ENCODE assay signal across 1 cellular context in the genomic region with DNA sequence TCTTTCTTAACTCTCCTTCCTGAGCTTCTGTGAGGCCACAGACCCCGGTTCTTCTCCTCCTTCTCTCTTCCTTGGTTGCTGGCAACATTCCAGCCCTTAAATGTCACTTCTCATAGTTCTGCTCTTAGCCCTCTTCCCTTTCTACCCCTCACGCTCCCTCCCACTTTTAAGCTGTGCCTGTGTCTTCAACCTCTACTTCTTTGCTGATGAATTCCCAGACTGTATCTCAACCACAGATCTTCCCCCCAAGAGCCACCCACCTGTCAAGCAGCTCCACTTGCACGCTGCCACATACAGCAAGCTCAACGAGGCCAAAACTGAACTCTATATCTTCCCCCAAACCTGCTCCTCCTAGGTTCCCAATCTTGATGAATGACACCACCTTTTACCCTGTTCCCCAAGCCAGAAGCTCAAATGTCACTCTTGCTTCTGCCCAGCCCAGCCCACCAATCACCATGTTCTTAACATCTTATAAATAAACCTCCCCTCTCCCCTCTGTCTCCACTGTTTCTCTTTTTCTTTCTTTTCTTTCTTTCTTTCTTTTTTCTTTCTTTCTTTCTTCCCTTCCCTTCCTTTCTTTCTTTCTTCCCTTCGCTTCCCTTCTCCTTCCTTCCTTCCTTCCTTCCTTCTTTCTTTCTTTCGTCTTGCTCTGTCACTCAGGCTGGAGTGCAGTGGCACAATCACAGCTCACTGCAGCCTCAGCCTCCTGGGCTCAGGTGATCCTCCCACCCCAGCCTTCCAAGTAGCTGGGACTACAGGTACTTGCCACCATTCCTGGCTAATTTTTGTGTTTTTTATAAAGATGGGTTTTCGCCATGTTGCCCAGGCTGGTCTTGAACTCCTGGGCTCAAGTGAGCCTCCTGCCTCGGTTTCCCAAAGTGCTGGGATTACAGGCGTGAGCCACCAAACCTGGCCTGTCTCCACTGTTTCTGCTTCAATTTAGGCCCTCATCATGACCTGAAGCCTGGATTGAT.
A peak's percentile ranks its signal among the peaks of the same experiment; 100 is the strongest.
TF ChIP-seq lines count a peak whose summit lies in the region.

No MANE protein-coding gene starts in this region.

TF ChIP-seq in K562, 482 proteins besides CTCF, POLR2A, EP300 and RAD21 (continued from another document and continues in another):
- TF ChIP-seq, protein P1, sequence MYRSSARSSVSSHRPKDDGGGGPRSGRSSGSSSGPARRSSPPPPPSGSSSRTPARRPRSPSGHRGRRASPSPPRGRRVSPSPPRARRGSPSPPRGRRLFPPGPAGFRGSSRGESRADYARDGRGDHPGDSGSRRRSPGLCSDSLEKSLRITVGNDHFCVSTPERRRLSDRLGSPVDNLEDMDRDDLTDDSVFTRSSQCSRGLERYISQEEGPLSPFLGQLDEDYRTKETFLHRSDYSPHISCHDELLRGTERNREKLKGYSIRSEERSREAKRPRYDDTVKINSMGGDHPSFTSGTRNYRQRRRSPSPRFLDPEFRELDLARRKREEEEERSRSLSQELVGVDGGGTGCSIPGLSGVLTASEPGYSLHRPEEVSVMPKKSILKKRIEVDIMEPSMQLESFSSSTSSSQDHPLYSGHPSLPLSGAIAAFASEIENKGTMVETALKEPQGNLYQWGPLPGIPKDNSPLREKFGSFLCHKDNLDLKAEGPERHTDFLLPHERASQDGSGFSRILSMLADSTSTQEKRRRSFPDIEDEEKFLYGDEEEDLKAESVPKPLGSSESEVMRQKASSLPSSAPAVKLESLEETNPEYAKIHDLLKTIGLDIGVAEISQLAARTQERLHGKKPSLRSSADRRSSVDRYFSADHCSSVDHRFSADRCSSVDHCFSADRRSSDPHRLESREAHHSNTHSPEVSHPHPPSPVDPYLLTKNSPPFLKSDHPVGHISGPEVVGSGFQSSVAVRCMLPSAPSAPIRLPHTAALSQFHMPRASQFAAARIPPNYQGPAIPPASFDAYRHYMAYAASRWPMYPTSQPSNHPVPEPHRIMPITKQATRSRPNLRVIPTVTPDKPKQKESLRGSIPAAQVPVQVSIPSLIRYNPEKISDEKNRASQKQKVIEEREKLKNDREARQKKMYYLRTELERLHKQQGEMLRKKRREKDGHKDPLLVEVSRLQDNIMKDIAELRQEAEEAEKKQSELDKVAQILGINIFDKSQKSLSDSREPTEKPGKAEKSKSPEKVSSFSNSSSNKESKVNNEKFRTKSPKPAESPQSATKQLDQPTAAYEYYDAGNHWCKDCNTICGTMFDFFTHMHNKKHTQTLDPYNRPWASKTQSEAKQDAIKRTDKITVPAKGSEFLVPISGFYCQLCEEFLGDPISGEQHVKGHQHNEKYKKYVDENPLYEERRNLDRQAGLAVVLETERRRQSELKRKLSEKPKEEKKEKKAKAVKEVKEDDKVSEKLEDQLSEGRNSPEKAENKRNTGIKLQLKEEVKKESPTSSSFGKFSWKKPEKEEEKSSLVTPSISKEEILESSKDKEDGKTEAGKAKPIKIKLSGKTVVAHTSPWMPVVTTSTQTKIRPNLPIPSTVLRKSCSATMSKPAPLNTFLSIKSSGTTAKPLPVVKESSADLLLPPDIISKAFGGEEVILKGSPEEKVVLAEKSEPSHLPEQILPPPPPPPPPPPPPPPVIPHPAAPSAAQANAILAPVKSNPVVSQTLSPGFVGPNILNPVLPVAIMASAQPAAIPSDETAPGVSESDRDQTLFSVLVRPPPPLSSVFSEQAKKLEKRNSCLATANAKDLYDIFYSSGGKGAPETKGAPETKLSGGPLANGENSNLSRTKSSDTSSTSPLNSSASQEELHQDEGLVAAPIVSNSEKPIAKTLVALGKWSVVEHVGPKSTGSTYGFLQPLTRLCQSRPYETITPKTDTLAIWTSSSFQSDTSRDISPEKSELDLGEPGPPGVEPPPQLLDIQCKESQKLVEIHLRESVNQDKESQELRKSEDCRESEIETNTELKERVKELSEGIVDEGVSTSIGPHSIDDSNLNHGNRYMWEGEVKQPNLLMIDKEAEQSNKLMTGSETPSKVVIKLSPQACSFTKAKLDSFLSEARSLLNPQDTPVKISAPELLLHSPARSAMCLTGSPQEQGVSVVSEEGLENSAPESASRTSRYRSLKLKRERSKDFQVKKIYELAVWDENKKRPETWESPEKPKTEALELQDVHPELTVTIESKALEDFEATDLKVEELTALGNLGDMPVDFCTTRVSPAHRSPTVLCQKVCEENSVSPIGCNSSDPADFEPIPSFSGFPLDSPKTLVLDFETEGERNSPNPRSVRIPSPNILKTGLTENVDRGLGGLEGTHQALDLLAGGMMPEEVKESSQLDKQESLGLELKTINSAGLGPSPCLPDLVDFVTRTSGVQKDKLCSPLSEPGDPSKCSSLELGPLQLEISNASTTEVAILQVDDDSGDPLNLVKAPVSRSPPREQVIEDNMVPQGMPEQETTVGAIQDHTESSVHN (IDR thresholded peaks at IDR 0.05; ENCODE audit: borderline replicate concordance in 1 of 2, low read depth in 1 of 2): peak in 1 of 2 experiments; percentile 61; a peak in 2 of 4 replicates
- TF ChIP-seq SIRT6 (IDR thresholded peaks at IDR 0.05; ENCODE audit: low read depth, low read length) (no peak), SETDB1 (IDR thresholded peaks at IDR 0.05; ENCODE audit: low read length) (no peak), ZNF583 (CRISPR knock-in tag; IDR thresholded peaks at IDR 0.05) (no peak), ZNF717 (CRISPR knock-in tag; IDR thresholded peaks at IDR 0.05) (no peak), ZNF408 (CRISPR knock-in tag; IDR thresholded peaks at IDR 0.05; ENCODE audit: low read depth) (no peak), ZNF75A (CRISPR knock-in tag; IDR thresholded peaks at IDR 0.05) (no peak), ZFP30 (CRISPR knock-in tag; IDR thresholded peaks at IDR 0.05; ENCODE audit: borderline replicate concordance) (no peak), ZNF764 (CRISPR knock-in tag; IDR thresholded peaks at IDR 0.05; ENCODE audit: low read depth) (no peak), ZNF778 (CRISPR knock-in tag; IDR thresholded peaks at IDR 0.05) (no peak), CREBBP (IDR thresholded peaks at IDR 0.05; ENCODE audit: low read depth, low read length) (no peak), MCM2 (IDR thresholded peaks at IDR 0.05; ENCODE audit: low read depth) (no peak), LCOR (CRISPR knock-in tag; IDR thresholded peaks at IDR 0.05) (peak; percentile 72), FOXK2 (conservative IDR thresholded peaks at IDR 0.05 in 1 of 2, IDR thresholded peaks at IDR 0.05 in 1 of 2; ENCODE audit: low read depth in 2 of 2) (peak; percentile 40 to 65; a peak in 2 of 4 replicates), TCF7L2 (IDR thresholded peaks at IDR 0.05; ENCODE audit: low read depth, low read length) (no peak), NFATC3 (IDR thresholded peaks at IDR 0.05) (no peak), ELF1 (tag; IDR thresholded peaks at IDR 0.05) (no peak), SMAD3 (CRISPR knock-in tag; conservative IDR thresholded peaks at IDR 0.05) (0 out of 2 replicates have a peak, but pooled peaks have one; percentile 16), MEF2D (tag; conservative IDR thresholded peaks at IDR 0.05; ENCODE audit: low read depth) (peak; percentile 46; the same call in 1 of the 2 replicates), ZNF707 (CRISPR knock-in tag; conservative IDR thresholded peaks at IDR 0.05) (no peak), SMARCA5 (IDR thresholded peaks at IDR 0.05) (peak; percentile 75; the same call in 1 of the 2 replicates), NR4A1 (CRISPR knock-in tag; IDR thresholded peaks at IDR 0.05) (no peak), NR4A1 (tag; IDR thresholded peaks at IDR 0.05) (0 out of 2 replicates have a peak, but pooled peaks have one; percentile 39), FOXP1 (CRISPR knock-in tag; IDR thresholded peaks at IDR 0.05) (no peak), IFI16 (CRISPR knock-in tag; IDR thresholded peaks at IDR 0.05) (no peak)
- TF ChIP-seq, protein P2, sequence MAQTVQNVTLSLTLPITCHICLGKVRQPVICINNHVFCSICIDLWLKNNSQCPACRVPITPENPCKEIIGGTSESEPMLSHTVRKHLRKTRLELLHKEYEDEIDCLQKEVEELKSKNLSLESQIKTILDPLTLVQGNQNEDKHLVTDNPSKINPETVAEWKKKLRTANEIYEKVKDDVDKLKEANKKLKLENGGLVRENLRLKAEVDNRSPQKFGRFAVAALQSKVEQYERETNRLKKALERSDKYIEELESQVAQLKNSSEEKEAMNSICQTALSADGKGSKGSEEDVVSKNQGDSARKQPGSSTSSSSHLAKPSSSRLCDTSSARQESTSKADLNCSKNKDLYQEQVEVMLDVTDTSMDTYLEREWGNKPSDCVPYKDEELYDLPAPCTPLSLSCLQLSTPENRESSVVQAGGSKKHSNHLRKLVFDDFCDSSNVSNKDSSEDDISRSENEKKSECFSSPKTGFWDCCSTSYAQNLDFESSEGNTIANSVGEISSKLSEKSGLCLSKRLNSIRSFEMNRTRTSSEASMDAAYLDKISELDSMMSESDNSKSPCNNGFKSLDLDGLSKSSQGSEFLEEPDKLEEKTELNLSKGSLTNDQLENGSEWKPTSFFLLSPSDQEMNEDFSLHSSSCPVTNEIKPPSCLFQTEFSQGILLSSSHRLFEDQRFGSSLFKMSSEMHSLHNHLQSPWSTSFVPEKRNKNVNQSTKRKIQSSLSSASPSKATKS (CRISPR knock-in tag; IDR thresholded peaks at IDR 0.05): no peak
- TF ChIP-seq, protein P3, sequence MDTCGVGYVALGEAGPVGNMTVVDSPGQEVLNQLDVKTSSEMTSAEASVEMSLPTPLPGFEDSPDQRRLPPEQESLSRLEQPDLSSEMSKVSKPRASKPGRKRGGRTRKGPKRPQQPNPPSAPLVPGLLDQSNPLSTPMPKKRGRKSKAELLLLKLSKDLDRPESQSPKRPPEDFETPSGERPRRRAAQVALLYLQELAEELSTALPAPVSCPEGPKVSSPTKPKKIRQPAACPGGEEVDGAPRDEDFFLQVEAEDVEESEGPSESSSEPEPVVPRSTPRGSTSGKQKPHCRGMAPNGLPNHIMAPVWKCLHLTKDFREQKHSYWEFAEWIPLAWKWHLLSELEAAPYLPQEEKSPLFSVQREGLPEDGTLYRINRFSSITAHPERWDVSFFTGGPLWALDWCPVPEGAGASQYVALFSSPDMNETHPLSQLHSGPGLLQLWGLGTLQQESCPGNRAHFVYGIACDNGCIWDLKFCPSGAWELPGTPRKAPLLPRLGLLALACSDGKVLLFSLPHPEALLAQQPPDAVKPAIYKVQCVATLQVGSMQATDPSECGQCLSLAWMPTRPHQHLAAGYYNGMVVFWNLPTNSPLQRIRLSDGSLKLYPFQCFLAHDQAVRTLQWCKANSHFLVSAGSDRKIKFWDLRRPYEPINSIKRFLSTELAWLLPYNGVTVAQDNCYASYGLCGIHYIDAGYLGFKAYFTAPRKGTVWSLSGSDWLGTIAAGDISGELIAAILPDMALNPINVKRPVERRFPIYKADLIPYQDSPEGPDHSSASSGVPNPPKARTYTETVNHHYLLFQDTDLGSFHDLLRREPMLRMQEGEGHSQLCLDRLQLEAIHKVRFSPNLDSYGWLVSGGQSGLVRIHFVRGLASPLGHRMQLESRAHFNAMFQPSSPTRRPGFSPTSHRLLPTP (IDR thresholded peaks at IDR 0.05; ENCODE audit: borderline replicate concordance, extremely low read depth, insufficient read length): no peak
- TF ChIP-seq, protein P4, sequence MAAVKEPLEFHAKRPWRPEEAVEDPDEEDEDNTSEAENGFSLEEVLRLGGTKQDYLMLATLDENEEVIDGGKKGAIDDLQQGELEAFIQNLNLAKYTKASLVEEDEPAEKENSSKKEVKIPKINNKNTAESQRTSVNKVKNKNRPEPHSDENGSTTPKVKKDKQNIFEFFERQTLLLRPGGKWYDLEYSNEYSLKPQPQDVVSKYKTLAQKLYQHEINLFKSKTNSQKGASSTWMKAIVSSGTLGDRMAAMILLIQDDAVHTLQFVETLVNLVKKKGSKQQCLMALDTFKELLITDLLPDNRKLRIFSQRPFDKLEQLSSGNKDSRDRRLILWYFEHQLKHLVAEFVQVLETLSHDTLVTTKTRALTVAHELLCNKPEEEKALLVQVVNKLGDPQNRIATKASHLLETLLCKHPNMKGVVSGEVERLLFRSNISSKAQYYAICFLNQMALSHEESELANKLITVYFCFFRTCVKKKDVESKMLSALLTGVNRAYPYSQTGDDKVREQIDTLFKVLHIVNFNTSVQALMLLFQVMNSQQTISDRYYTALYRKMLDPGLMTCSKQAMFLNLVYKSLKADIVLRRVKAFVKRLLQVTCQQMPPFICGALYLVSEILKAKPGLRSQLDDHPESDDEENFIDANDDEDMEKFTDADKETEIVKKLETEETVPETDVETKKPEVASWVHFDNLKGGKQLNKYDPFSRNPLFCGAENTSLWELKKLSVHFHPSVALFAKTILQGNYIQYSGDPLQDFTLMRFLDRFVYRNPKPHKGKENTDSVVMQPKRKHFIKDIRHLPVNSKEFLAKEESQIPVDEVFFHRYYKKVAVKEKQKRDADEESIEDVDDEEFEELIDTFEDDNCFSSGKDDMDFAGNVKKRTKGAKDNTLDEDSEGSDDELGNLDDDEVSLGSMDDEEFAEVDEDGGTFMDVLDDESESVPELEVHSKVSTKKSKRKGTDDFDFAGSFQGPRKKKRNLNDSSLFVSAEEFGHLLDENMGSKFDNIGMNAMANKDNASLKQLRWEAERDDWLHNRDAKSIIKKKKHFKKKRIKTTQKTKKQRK (IDR thresholded peaks at IDR 0.05; ENCODE audit: borderline replicate concordance, low read depth, low read length): no peak
- TF ChIP-seq, protein P5, sequence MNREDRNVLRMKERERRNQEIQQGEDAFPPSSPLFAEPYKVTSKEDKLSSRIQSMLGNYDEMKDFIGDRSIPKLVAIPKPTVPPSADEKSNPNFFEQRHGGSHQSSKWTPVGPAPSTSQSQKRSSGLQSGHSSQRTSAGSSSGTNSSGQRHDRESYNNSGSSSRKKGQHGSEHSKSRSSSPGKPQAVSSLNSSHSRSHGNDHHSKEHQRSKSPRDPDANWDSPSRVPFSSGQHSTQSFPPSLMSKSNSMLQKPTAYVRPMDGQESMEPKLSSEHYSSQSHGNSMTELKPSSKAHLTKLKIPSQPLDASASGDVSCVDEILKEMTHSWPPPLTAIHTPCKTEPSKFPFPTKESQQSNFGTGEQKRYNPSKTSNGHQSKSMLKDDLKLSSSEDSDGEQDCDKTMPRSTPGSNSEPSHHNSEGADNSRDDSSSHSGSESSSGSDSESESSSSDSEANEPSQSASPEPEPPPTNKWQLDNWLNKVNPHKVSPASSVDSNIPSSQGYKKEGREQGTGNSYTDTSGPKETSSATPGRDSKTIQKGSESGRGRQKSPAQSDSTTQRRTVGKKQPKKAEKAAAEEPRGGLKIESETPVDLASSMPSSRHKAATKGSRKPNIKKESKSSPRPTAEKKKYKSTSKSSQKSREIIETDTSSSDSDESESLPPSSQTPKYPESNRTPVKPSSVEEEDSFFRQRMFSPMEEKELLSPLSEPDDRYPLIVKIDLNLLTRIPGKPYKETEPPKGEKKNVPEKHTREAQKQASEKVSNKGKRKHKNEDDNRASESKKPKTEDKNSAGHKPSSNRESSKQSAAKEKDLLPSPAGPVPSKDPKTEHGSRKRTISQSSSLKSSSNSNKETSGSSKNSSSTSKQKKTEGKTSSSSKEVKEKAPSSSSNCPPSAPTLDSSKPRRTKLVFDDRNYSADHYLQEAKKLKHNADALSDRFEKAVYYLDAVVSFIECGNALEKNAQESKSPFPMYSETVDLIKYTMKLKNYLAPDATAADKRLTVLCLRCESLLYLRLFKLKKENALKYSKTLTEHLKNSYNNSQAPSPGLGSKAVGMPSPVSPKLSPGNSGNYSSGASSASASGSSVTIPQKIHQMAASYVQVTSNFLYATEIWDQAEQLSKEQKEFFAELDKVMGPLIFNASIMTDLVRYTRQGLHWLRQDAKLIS (CRISPR knock-in tag; IDR thresholded peaks at IDR 0.05): peak; percentile 46; the same call in 1 of the 2 replicates
